Comparison of ENCODE assay signal across 8 cellular contexts in the genomic region with DNA sequence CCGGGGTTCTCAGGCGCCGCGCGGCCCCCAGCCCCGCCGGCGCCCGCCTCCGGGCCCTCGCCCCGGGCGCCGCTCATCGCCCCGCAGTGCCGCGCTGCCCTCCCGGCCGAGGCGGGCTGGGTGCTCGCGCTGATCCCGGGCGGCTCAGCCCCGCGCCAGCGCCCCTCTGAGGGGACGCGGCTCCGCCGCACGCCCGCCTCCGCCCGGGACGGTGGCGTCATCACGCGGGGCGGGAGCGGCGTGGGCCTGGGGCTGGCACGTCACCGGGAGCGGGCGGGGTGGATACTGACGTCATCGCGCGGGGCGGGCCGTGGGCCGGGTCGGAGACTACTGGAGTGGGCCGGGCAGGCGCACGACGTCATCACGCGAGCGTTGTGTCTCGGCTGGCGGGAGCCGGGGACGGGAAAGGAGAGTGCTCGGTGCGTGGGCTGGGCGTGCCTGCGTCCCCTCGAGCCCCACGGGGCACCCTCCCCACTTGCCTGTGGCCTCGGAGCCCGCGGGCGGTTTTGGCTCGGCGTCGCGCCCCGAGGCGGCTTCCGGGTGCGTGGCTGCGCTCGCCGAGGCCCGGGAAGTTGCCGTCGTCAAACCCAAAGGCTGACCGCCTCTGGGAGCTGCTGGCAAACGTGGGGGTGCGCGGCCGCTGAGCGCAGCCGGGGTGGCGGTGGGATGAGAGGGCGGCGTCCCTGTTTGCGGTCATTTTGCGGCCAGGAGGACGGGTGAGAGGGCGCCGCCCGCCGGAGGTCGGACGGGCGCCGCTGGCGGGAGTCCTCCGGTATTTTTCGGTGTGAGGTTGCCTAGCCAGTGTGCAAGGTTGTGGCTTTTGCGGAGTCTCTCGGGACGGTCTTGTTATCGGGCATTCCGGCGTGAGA. TPM values are rescaled to one million over a fixed set of nuclear protein-coding genes. Genes with fewer than 3 reads are reported as not detected.
DNase-seq lines count a peak whose midpoint lies in the region; ATAC-seq and TF ChIP-seq lines count a peak whose summit lies in the region.

A gene with protein sequence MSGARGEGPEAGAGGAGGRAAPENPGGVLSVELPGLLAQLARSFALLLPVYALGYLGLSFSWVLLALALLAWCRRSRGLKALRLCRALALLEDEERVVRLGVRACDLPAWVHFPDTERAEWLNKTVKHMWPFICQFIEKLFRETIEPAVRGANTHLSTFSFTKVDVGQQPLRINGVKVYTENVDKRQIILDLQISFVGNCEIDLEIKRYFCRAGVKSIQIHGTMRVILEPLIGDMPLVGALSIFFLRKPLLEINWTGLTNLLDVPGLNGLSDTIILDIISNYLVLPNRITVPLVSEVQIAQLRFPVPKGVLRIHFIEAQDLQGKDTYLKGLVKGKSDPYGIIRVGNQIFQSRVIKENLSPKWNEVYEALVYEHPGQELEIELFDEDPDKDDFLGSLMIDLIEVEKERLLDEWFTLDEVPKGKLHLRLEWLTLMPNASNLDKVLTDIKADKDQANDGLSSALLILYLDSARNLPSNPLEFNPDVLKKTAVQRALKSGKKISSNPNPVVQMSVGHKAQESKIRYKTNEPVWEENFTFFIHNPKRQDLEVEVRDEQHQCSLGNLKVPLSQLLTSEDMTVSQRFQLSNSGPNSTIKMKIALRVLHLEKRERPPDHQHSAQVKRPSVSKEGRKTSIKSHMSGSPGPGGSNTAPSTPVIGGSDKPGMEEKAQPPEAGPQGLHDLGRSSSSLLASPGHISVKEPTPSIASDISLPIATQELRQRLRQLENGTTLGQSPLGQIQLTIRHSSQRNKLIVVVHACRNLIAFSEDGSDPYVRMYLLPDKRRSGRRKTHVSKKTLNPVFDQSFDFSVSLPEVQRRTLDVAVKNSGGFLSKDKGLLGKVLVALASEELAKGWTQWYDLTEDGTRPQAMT (minus strand): TSS at position 168 of the 869 bp plus-strand sequence. CDS start 91 bp downstream, at position 77.

- intact Hi-C loops in PC-9 (cut with micrococcal nuclease; ENCODE audit: unreplicated experiment) = loop anchor here (1.0 kb wide), 6 partner anchors 11 to 148 kb away; a partner anchor contains a TSS

- POLR2A ChIA-PET in PC-9 (lab: Charles Lee; ENCODE audit: unreplicated experiment) = interaction anchor here (0.5 to 1.1 kb wide), 8 partner anchors 25 to 46 kb away, joined by 3 to 27 read pairs (median 6); no protein-coding TSS in a partner anchor

- H3K9me3 ChIP-seq in PC-9 (ENCODE audit: insufficient read depth, low read depth) = no peaks in the 10 kb centered on the region
- no peaks in the 10 kb centered on the region for H3K9me3 ChIP-seq in esophagus (ENCODE audit: control insufficient read depth in 2 of 2, insufficient read depth in 1 of 2, low read depth in 1 of 2, low read length in 1 of 2)

- TSS peak; percentile 85 for BruUV-seq in PC-9 (replicated peaks; lab: Mats Ljungman, UMichigan)

- peak; percentile 73 for ATAC-seq in GM21576 (IDR thresholded peaks at IDR 0.05; ENCODE audit: unreplicated experiment)
- ATAC-seq in stimulated activated effector memory CD8-positive, alpha-beta T cell treated with anti-CD3 and anti-CD28 coated beads, Interleukin-12 subunit alpha, Interleukin-12 subunit beta, amount 100 ng/mL, for 72 hours = peak; percentile 91

- H2AFZ ChIP-seq in PC-9 = peak within 1 kb of the TSS; percentile 86

- peaks cover 6% of the 10 kb centered on the region for H3K36me3 ChIP-seq in PC-9 (ENCODE audit: low read depth)
- no peaks in the 10 kb centered on the region for H3K36me3 ChIP-seq in esophagus (ENCODE audit: control insufficient read depth in 2 of 2, insufficient read depth in 2 of 2, low read length in 1 of 2)

- peak within 1 kb of the TSS; percentile 85 for H3K4me3 Mint-ChIP-seq in activated T-cell treated with anti-CD3 and anti-CD28 coated beads, Interleukin-2, amount 50 U/mL, for 24 hours
- H3K4me3 Mint-ChIP-seq in stimulated activated effector memory CD8-positive, alpha-beta T cell treated with anti-CD3 and anti-CD28 coated beads, Interleukin-12 subunit alpha, Interleukin-12 subunit beta, amount 100 ng/mL, for 72 hours = peak within 1 kb of the TSS; percentile 77

- peaks cover 21% of the 10 kb centered on the region; the same call in 1 of the 2 replicates for H3F3A ChIP-seq in PC-9 (ENCODE audit: insufficient read depth, low read depth)

- no peaks in the 10 kb centered on the region for H3K9me3 Mint-ChIP-seq in activated T-cell treated with anti-CD3 and anti-CD28 coated beads, Interleukin-2, amount 50 U/mL, for 24 hours
- no peaks in the 10 kb centered on the region for H3K9me3 Mint-ChIP-seq in stimulated activated effector memory CD8-positive, alpha-beta T cell treated with anti-CD3 and anti-CD28 coated beads, Interleukin-12 subunit alpha, Interleukin-12 subunit beta, amount 100 ng/mL, for 72 hours

- CTCF ChIA-PET in PC-9 (lab: Charles Lee) = no interaction called here

- peak; percentile 99 for DNase-seq in DMS53 (lab: John Stamatoyannopoulos, UW)
- peak; percentile 90 to 99 for DNase-seq in PC-9
- DNase-seq in activated T-cell treated with anti-CD3 and anti-CD28 coated beads, Interleukin-2, amount 50 U/mL, for 24 hours = peak; percentile 100
- DNase-seq in myocyte (ENCODE audit: low read depth) = peak; percentile 99
- peak; percentile 98 to 99 for DNase-seq in stimulated activated effector memory CD8-positive, alpha-beta T cell treated with anti-CD3 and anti-CD28 coated beads, Interleukin-12 subunit alpha, Interleukin-12 subunit beta, amount 100 ng/mL, for 72 hours (ENCODE audit: low spot score in 2 of 2)

- H3K27ac ChIP-seq in PC-9 = peak within 1 kb of the TSS; percentile 89
- H3K27ac ChIP-seq in esophagus (ENCODE audit: low read depth in 2 of 2, low read length in 1 of 2) = peak within 1 kb of the TSS; percentile 99 to 100

- peak within 1 kb of the TSS; percentile 92 for H3K27ac Mint-ChIP-seq in activated T-cell treated with anti-CD3 and anti-CD28 coated beads, Interleukin-2, amount 50 U/mL, for 24 hours
- peak within 1 kb of the TSS; percentile 89 for H3K27ac Mint-ChIP-seq in stimulated activated effector memory CD8-positive, alpha-beta T cell treated with anti-CD3 and anti-CD28 coated beads, Interleukin-12 subunit alpha, Interleukin-12 subunit beta, amount 100 ng/mL, for 72 hours

- peaks cover 24% of the 10 kb centered on the region for H3K36me3 Mint-ChIP-seq in activated T-cell treated with anti-CD3 and anti-CD28 coated beads, Interleukin-2, amount 50 U/mL, for 24 hours (ENCODE audit: low read depth)
- H3K36me3 Mint-ChIP-seq in stimulated activated effector memory CD8-positive, alpha-beta T cell treated with anti-CD3 and anti-CD28 coated beads, Interleukin-12 subunit alpha, Interleukin-12 subunit beta, amount 100 ng/mL, for 72 hours = peaks cover 27% of the 10 kb centered on the region

- no peaks in the 10 kb centered on the region for H3K27me3 ChIP-seq in PC-9 (ENCODE audit: insufficient read depth, low read depth)
- H3K27me3 ChIP-seq in esophagus (ENCODE audit: control insufficient read depth in 1 of 2, insufficient read depth in 2 of 2, low read length in 2 of 2) = no peaks in the 10 kb centered on the region

- H3K4me3 ChIP-seq in PC-9 (peak within 1 kb of the TSS; percentile 84), esophagus (ENCODE audit: low read depth in 1 of 2, low read length in 2 of 2) (peak within 1 kb of the TSS; percentile 80 to 98)

- peaks cover 44% of the 10 kb centered on the region for H3K79me2 ChIP-seq in PC-9 (ENCODE audit: low read depth)

- H3K9me2 ChIP-seq in PC-9 (ENCODE audit: insufficient read depth) = no peaks in the 10 kb centered on the region

- H3K4me1 ChIP-seq in PC-9 (replicated peaks; ENCODE audit: insufficient read depth) (peaks cover 34% of the 10 kb centered on the region), esophagus (ENCODE audit: control insufficient read depth in 2 of 2, insufficient read depth in 2 of 2, low read length in 1 of 2) (no peaks in the 10 kb centered on the region)

- peaks cover 45% of the 10 kb centered on the region for H3K4me1 Mint-ChIP-seq in activated T-cell treated with anti-CD3 and anti-CD28 coated beads, Interleukin-2, amount 50 U/mL, for 24 hours (ENCODE audit: low read depth)
- peaks cover 44% of the 10 kb centered on the region for H3K4me1 Mint-ChIP-seq in stimulated activated effector memory CD8-positive, alpha-beta T cell treated with anti-CD3 and anti-CD28 coated beads, Interleukin-12 subunit alpha, Interleukin-12 subunit beta, amount 100 ng/mL, for 72 hours

- TF ChIP-seq EP300 in Ishikawa (IDR thresholded peaks at IDR 0.05; ENCODE audit: borderline replicate concordance) = no peak

- no peak for TF ChIP-seq RAD21 in Ishikawa (IDR thresholded peaks at IDR 0.05; ENCODE audit: low read depth)

- peaks cover 5% of the 10 kb centered on the region; the same call in 1 of the 2 replicates for H4K20me1 ChIP-seq in PC-9 (ENCODE audit: insufficient read depth)

- no peaks in the 10 kb centered on the region for H3K27me3 Mint-ChIP-seq in activated T-cell treated with anti-CD3 and anti-CD28 coated beads, Interleukin-2, amount 50 U/mL, for 24 hours

- 0 to 1% methylated on average over 87 to 120 of the region's 120 CpGs for WGBS in esophagus, 2 donors

- peak within 1 kb of the TSS; percentile 97 for H3K4me2 ChIP-seq in PC-9

- TF ChIP-seq CTCF in PC-9 (conservative IDR thresholded peaks at IDR 0.05) = peak; percentile 12; the same call in 1 of the 2 replicates

TF ChIP-seq in Ishikawa, 13 proteins besides CTCF, POLR2A, EP300 and RAD21 (continues in another document):
- peak; percentile 83 for TF ChIP-seq EGR1 (IDR thresholded peaks at IDR 0.05)
- 0 out of 2 replicates have a peak, but pooled peaks have one; percentile 4 for TF ChIP-seq TEAD4 (IDR thresholded peaks at IDR 0.05)
- no peak for TF ChIP-seq FOXM1 (IDR thresholded peaks at IDR 0.05; ENCODE audit: borderline replicate concordance, low read depth)

RNA-seq across cellular contexts. Expression of the gene that starts here (rescaled TPM):
- total RNA-seq in PC-9 (2021) (124 and 162 TPM in 2 replicates), myocyte (115 and 137 TPM in 2 replicates)
- 10 to 100 TPM; 25.4 to 28.9 TPM for polyA plus RNA-seq in esophagus
- polyA plus RNA-seq in myocyte (2012) = 44.0 TPM

Comparison
In these comparisons a context has a peak if more than half of its experiments do, and no peak if none do; other contexts are left out.
1. Peak in every context shown above with its lines: DNase-seq, ATAC-seq, H3K4me3 ChIP-seq and H3K27ac ChIP-seq.